19 cellular contexts compared by ENCODE assay signal in genomic region chr4:98555798-98556445, GRCh38.
DNase-seq lines count a peak whose midpoint lies in the region; ATAC-seq and TF ChIP-seq lines count a peak whose summit lies in the region.
"Had no signal": no experiment of that assay in that cellular context is flagged by ENCODE, and none has a peak within 500 bp of the region (broad histone marks: within the 10 kb centered on the region; RNA-seq: fewer than 3 reads in every experiment).

No MANE protein-coding gene starts in this region.

- no peak for TF ChIP-seq POLR2A in adrenal gland (IDR thresholded peaks at IDR 0.05)

- H3K4me3 Mint-ChIP-seq in GM23338: no peak overlapping the region
- H3K4me3 Mint-ChIP-seq: activated CD4-positive, alpha-beta memory T cell treated with anti-CD3 and anti-CD28 coated beads, Interleukin-2, amount 10 ng/mL, durations not matched to agents 7 days and 5 days; activated T-cell treated with anti-CD3 and anti-CD28 coated beads, Interleukin-2, amount 50 U/mL, for 24 hours; naive thymus-derived CD4-positive, alpha-beta T cell had no signal

- H3K4me3 ChIP-seq in GM23338: no peak overlapping the region
- no peak overlapping the region for H3K4me3 ChIP-seq in brain microvascular endothelial cell (ENCODE audit: low read depth, low read length)
- H3K4me3 ChIP-seq in foreskin fibroblast (ENCODE audit: low read depth in 1 of 2, low read length in 2 of 2): no peak overlapping the region
- H3K4me3 ChIP-seq in smooth muscle cell: no peak overlapping the region
- H3K4me3 ChIP-seq in adrenal gland: no peak overlapping the region
- H3K4me3 ChIP-seq: lung, psoas muscle, spleen had no signal

- in situ Hi-C loops in brain microvascular endothelial cell (cut with HindIII; ENCODE audit: low pct_ligation_motif_present, low sequenced_read_pairs): no loop called here

- TF ChIP-seq CTCF in GM23338 (conservative IDR thresholded peaks at IDR 0.05; ENCODE audit: low read depth in 2 of 2) (no peak), brain microvascular endothelial cell (IDR thresholded peaks at IDR 0.05; ENCODE audit: low read depth, low read length, missing control alignments) (no peak), foreskin fibroblast (IDR thresholded peaks at IDR 0.05; ENCODE audit: low read depth, low read length) (no peak), smooth muscle cell (IDR thresholded peaks at IDR 0.05; ENCODE audit: borderline replicate concordance, insufficient read depth, poor library complexity, severe bottlenecking) (no peak), adrenal gland (IDR thresholded peaks at IDR 0.05) (no peak)

- 86% methylated on average over 10 of the region's 10 CpGs for WGBS in smooth muscle cell (ENCODE audit: low lambda C conversion rate)
- 72 to 83% (median 82%) methylated on average over 10 of the region's 10 CpGs for WGBS in adrenal gland, 4 donors

- intact Hi-C loops in adrenal gland (cut with DNase I): no loop called here

- H3K36me3 Mint-ChIP-seq in GM23338 (ENCODE audit: low read depth): no peaks in the 10 kb centered on the region; the same call in 2 of the 3 replicates

- H3K79me2 ChIP-seq in GM23338 (replicated peaks; ENCODE audit: insufficient read depth) (peaks cover 6% of the 10 kb centered on the region; the same call in 1 of the 2 replicates), smooth muscle cell (ENCODE audit: low read depth) (peaks cover 94% of the 10 kb centered on the region)

- H3K9me2 ChIP-seq in GM23338 (ENCODE audit: insufficient read depth): no peaks in the 10 kb centered on the region

- peaks cover 3% of the 10 kb centered on the region for H3K27me3 Mint-ChIP-seq in GM23338 (ENCODE audit: insufficient read depth, low read depth, poor library complexity)
- H3K27me3 Mint-ChIP-seq: activated CD4-positive, alpha-beta memory T cell treated with anti-CD3 and anti-CD28 coated beads, Interleukin-2, amount 10 ng/mL, durations not matched to agents 7 days and 5 days; activated T-cell treated with anti-CD3 and anti-CD28 coated beads, Interleukin-2, amount 50 U/mL, for 24 hours; naive thymus-derived CD4-positive, alpha-beta T cell had no signal

- no peaks in the 10 kb centered on the region for H3F3A ChIP-seq in GM23338 (replicated peaks; ENCODE audit: low read depth)
- H3F3A ChIP-seq in smooth muscle cell (ENCODE audit: low read depth): peaks cover 18% of the 10 kb centered on the region

- ATAC-seq in GM23338 (peak; percentile 24), GM19397 (IDR thresholded peaks at IDR 0.05; ENCODE audit: unreplicated experiment) (no peak)
- ATAC-seq: naive thymus-derived CD4-positive, alpha-beta T cell; psoas muscle; Right ventricle myocardium inferior had no signal

- H3K27me3 ChIP-seq in GM23338 (ENCODE audit: insufficient read depth) (no peaks in the 10 kb centered on the region), brain microvascular endothelial cell (replicated peaks) (no peaks in the 10 kb centered on the region), smooth muscle cell (ENCODE audit: low read depth) (no peaks in the 10 kb centered on the region), adrenal gland (no peaks in the 10 kb centered on the region)
- H3K27me3 ChIP-seq: spleen had no signal

- H3K9me3 ChIP-seq in smooth muscle cell (replicated peaks; ENCODE audit: low read depth) (no peaks in the 10 kb centered on the region), adrenal gland (replicated peaks in 1 of 3) (no peaks in the 10 kb centered on the region)
- H3K9me3 ChIP-seq: psoas muscle, spleen had no signal

- H3K27ac ChIP-seq in GM23338 (ENCODE audit: low read depth) (no peak overlapping the region), brain microvascular endothelial cell (no peak overlapping the region), smooth muscle cell (ENCODE audit: low read depth) (peak overlapping the region; percentile 42), adrenal gland (no peak overlapping the region)
- H3K27ac ChIP-seq: psoas muscle, spleen had no signal

- H2AFZ ChIP-seq in GM23338 (no peak overlapping the region), smooth muscle cell (ENCODE audit: low read depth) (no peak overlapping the region)

- DNase-seq in GM23338 (ENCODE audit: low spot score) (no peak), brain microvascular endothelial cell (peak; percentile 33), foreskin fibroblast (peak; percentile 7 to 21), smooth muscle cell (lab: John Stamatoyannopoulos, UW; ENCODE audit: unreplicated experiment) (no peak), cerebellum (ENCODE audit: low spot score) (no peak), adrenal gland (no peak)
- DNase-seq: activated CD4-positive, alpha-beta memory T cell treated with anti-CD3 and anti-CD28 coated beads, Interleukin-2, amount 10 ng/mL, durations not matched to agents 7 days and 5 days; activated naive CD4-positive, alpha-beta T cell treated with anti-CD3 and anti-CD28 coated beads, Interleukin-2, amount 50 U/mL, for 16 hours; activated T-cell treated with anti-CD3 and anti-CD28 coated beads, Interleukin-2, amount 50 U/mL, for 24 hours; effector CD4-positive, alpha-beta T cell; GOT3; naive thymus-derived CD4-positive, alpha-beta T cell; NCI-H187 treated with DMSO at 0.1 percent for 48 hours; psoas muscle; spleen; substantia nigra had no signal

- H3K4me1 ChIP-seq in GM23338 (ENCODE audit: insufficient read depth) (peaks cover 61% of the 10 kb centered on the region), smooth muscle cell (ENCODE audit: low read depth) (peaks cover 51% of the 10 kb centered on the region), adrenal gland (replicated peaks in 1 of 2) (no peaks in the 10 kb centered on the region)
- H3K4me1 ChIP-seq: psoas muscle had no signal

- H3K9ac ChIP-seq in smooth muscle cell (ENCODE audit: low read depth): no peak overlapping the region

- H3K36me3 ChIP-seq in GM23338 (ENCODE audit: insufficient read depth) (no peaks in the 10 kb centered on the region), brain microvascular endothelial cell (replicated peaks) (no peaks in the 10 kb centered on the region), smooth muscle cell (ENCODE audit: low read depth) (no peaks in the 10 kb centered on the region), adrenal gland (replicated peaks in 1 of 2) (no peaks in the 10 kb centered on the region)
- H3K36me3 ChIP-seq: spleen had no signal

- peaks cover 66% of the 10 kb centered on the region for H3K4me1 Mint-ChIP-seq in GM23338

- H3K27ac Mint-ChIP-seq in GM23338: peak overlapping the region; percentile 90
- H3K27ac Mint-ChIP-seq: activated CD4-positive, alpha-beta memory T cell treated with anti-CD3 and anti-CD28 coated beads, Interleukin-2, amount 10 ng/mL, durations not matched to agents 7 days and 5 days; activated T-cell treated with anti-CD3 and anti-CD28 coated beads, Interleukin-2, amount 50 U/mL, for 24 hours had no signal

- H4K20me1 ChIP-seq in GM23338 (replicated peaks; ENCODE audit: insufficient read depth) (no peaks in the 10 kb centered on the region), smooth muscle cell (ENCODE audit: low read depth) (peaks cover 4% of the 10 kb centered on the region)

- H3K9me3 Mint-ChIP-seq in GM23338: no peaks in the 10 kb centered on the region

- peak overlapping the region; percentile 39 for H3K4me2 ChIP-seq in GM23338
- peak overlapping the region; percentile 16 for H3K4me2 ChIP-seq in smooth muscle cell

TF ChIP-seq in GM23338, 12 proteins besides CTCF, POLR2A, EP300 and RAD21 (continues in another document):
- no peak for TF ChIP-seq POLR2AphosphoS5 (IDR thresholded peaks at IDR 0.05; ENCODE audit: low read depth)
- TF ChIP-seq EZH2 (IDR thresholded peaks at IDR 0.05; ENCODE audit: low read depth, unreplicated experiment): no peak
- no peak for TF ChIP-seq NANOG (IDR thresholded peaks at IDR 0.05; ENCODE audit: borderline replicate concordance)
- TF ChIP-seq JUNB (IDR thresholded peaks at IDR 0.05; ENCODE audit: unreplicated experiment): no peak

Comparison
In these comparisons a context has a peak if more than half of its experiments do, and no peak if none do; other contexts are left out.
1. DNase-seq: peak in brain microvascular endothelial cell (single experiment) and foreskin fibroblast (2 of 2); none in GM23338 (single experiment), smooth muscle cell (single experiment), cerebellum (single experiment) and adrenal gland (0 of 7).